ENCODE assay signal across 8 cellular contexts in the genomic region with DNA sequence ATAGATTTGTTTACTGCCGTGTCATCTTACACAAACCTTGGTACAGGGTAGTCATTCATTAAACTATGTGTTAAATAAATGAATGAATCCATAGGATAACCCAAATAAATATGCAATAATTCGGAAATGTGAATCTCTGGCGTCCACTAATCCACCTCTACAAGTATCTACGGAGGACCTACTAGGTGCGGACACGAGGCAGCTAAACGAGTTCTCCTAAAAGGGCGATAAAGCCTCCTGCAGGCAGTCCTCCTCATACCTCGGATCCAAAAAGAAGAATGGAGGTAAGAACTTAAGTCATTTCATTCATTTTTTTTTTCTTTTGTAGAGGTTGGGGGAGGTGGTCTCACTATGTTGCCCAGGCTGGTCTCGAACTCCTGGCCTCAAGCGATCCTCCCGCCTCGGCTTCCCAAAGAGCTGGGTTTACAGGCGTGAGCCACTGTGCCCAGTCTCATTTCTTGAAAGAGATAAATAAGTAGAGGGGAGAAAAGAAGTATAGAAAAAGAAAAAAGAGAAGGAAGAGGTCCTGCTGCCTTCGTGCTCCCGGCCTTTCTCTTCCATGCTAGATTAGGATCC. TPM values are rescaled to one million over a fixed set of nuclear protein-coding genes. Genes with fewer than 3 reads are reported as not detected.
DNase-seq lines count a peak whose midpoint lies in the region; ATAC-seq and TF ChIP-seq lines count a peak whose summit lies in the region.

No MANE protein-coding gene starts in this region.

- H3K27ac ChIP-seq in DND-41 (ENCODE audit: low read length), result peak overlapping the region; percentile 93
- peak overlapping the region; percentile 98 for H3K27ac ChIP-seq in osteoblast (ENCODE audit: low read depth, low read length)

- H3K36me3 ChIP-seq in DND-41 (ENCODE audit: insufficient read depth, low read length) (peaks cover 41% of the 10 kb centered on the region), endocrine pancreas (ENCODE audit: control insufficient read depth, insufficient read depth, low read length) (peaks cover 11% of the 10 kb centered on the region), osteoblast (ENCODE audit: insufficient read depth, low read length) (peaks cover 32% of the 10 kb centered on the region)

- no peak for ATAC-seq in DND-41 (ENCODE audit: insufficient read depth, low read depth)
- ATAC-seq in GM21529 (IDR thresholded peaks at IDR 0.05; ENCODE audit: unreplicated experiment), result no peak

- H3K4me2 ChIP-seq in DND-41 (ENCODE audit: insufficient read depth, low read length) (peak overlapping the region; percentile 82), osteoblast (ENCODE audit: insufficient read depth, low read length) (peak overlapping the region; percentile 87)

- DNase-seq in DND-41 (no peak), NB4 (ENCODE audit: low read depth) (no peak), osteoblast (ENCODE audit: insufficient read length, low spot score, missing footprints) (peak; percentile 14), hepatic stellate cell (ENCODE audit: low spot score) (no peak), HuH-7.5 (ENCODE audit: low spot score) (no peak), 8988T (no peak)

- peak overlapping the region; percentile 34 to 91; a peak in 3 of 4 replicates for H3K4me3 ChIP-seq in DND-41 (ENCODE audit: low read depth in 1 of 2, low read length in 2 of 2)
- H3K4me3 ChIP-seq in NB4 (ENCODE audit: low read depth, low read length), result peak overlapping the region; percentile 100
- peak overlapping the region; percentile 99 for H3K4me3 ChIP-seq in endocrine pancreas (ENCODE audit: control insufficient read depth, insufficient read depth, low read length)
- peak overlapping the region; percentile 82 for H3K4me3 ChIP-seq in osteoblast (ENCODE audit: insufficient read depth, low read length)

- H3K9ac ChIP-seq in DND-41 (ENCODE audit: low read depth, low read length) (peak overlapping the region; percentile 80), endocrine pancreas (ENCODE audit: control insufficient read depth, insufficient read depth, low read length) (peak overlapping the region; percentile 48)

- H3K79me2 ChIP-seq in DND-41 (ENCODE audit: insufficient read depth, low read length) (peaks cover 41% of the 10 kb centered on the region), osteoblast (ENCODE audit: insufficient read depth, low read length) (peaks cover 41% of the 10 kb centered on the region)

- TF ChIP-seq CTCF in DND-41 (IDR thresholded peaks at IDR 0.05; ENCODE audit: borderline replicate concordance, extremely low read depth, low read length, poor library complexity, severe bottlenecking) (no peak), NB4 (IDR thresholded peaks at IDR 0.05; ENCODE audit: low read depth, low read length) (no peak), osteoblast (IDR thresholded peaks at IDR 0.05; ENCODE audit: extremely low read depth, low read depth, low read length) (no peak)

- no peaks in the 10 kb centered on the region for H3K9me3 ChIP-seq in DND-41 (ENCODE audit: insufficient read depth, low read length, severe bottlenecking)
- no peaks in the 10 kb centered on the region for H3K9me3 ChIP-seq in endocrine pancreas (ENCODE audit: control insufficient read depth, low read length)
- no peaks in the 10 kb centered on the region for H3K9me3 ChIP-seq in osteoblast (ENCODE audit: low read depth, low read length)

- H4K20me1 ChIP-seq in DND-41 (ENCODE audit: insufficient read depth, low read length) (peaks cover 33% of the 10 kb centered on the region), osteoblast (ENCODE audit: insufficient read depth, low read length) (peaks cover 28% of the 10 kb centered on the region)

- no peaks in the 10 kb centered on the region for H3K27me3 ChIP-seq in DND-41 (ENCODE audit: insufficient read depth, low read length, poor library complexity)
- H3K27me3 ChIP-seq in endocrine pancreas (ENCODE audit: control insufficient read depth, insufficient read depth, low read length), result no peaks in the 10 kb centered on the region
- H3K27me3 ChIP-seq in osteoblast (ENCODE audit: insufficient read depth, low read length), result no peaks in the 10 kb centered on the region

- peak overlapping the region; percentile 87 for H2AFZ ChIP-seq in DND-41 (ENCODE audit: low read depth, low read length)
- peak overlapping the region; percentile 89 for H2AFZ ChIP-seq in osteoblast (ENCODE audit: low read length)

- TF ChIP-seq POLR2A in NB4 (IDR thresholded peaks at IDR 0.05; ENCODE audit: extremely low read depth, insufficient read length), result no peak

- H3K4me1 ChIP-seq in DND-41 (ENCODE audit: insufficient read depth, low read length) (peaks cover 43% of the 10 kb centered on the region), endocrine pancreas (ENCODE audit: control insufficient read depth, insufficient read depth, low read length) (peaks cover 4% of the 10 kb centered on the region), osteoblast (ENCODE audit: insufficient read depth, low read length) (peaks cover 41% of the 10 kb centered on the region)

RNA-seq across cellular contexts. Expression of a gene that starts 0.7 kb away (rescaled TPM):
- 373 and 450 TPM in 2 replicates for total RNA-seq in osteoblast

RNA-seq across cellular contexts. Expression of a gene that starts 10.7 kb away (rescaled TPM):
- total RNA-seq in osteoblast, result 13.0 and 16.3 TPM in 2 replicates
